ENCODE assay signal across 27 cellular contexts in the genomic region with DNA sequence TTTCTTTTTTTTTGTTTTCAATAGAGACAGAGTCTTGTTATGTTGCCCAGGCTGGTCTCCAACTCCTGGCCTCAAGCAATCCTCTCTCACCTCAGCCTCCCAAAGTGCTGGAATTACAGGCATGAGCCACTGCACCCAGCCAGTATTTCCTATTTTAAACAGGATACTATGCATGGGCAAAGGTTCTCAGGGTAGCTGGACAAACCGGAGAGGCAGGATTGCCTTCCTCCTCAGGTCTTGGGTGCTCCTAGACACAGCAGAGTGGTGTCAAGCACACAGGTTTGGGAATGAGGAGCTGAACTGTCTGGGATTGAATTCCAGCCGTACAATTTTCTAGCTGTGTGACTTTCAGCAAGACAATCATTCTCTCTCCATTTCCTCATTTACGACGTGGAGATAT.
"Had no signal": no experiment of that assay in that cellular context is flagged by ENCODE, and none has a peak within 500 bp of the region (broad histone marks: within the 10 kb centered on the region; RNA-seq: fewer than 3 reads in every experiment).

No MANE protein-coding gene starts in this region.

- H3K36me3 ChIP-seq: colonic mucosa, esophagus squamous epithelium, heart right ventricle, lower lobe of right lung, neural progenitor cell, right lobe of liver, tibial artery, upper lobe of right lung, uterus had no signal

- H3K4me1 ChIP-seq: colonic mucosa, esophagus squamous epithelium, heart right ventricle, lower lobe of right lung, neural progenitor cell, parathyroid adenoma, right lobe of liver, testis, tibial artery, upper lobe of right lung, uterus had no signal

- H3K4me3 ChIP-seq: colonic mucosa, esophagus squamous epithelium, heart right ventricle, lower lobe of right lung, neural progenitor cell, right lobe of liver, smooth muscle cell, testis, tibial artery, upper lobe of right lung, uterus had no signal

- H3K27me3 ChIP-seq: colonic mucosa, esophagus squamous epithelium, heart right ventricle, neural progenitor cell, right lobe of liver, testis, tibial artery, upper lobe of right lung, uterus had no signal

- H3K27ac ChIP-seq: colonic mucosa, esophagus squamous epithelium, heart right ventricle, lower lobe of right lung, neural progenitor cell, parathyroid adenoma, right lobe of liver, testis, tibial artery, upper lobe of right lung, uterus had no signal

- H3K9me3 ChIP-seq: colonic mucosa, esophagus squamous epithelium, lower lobe of right lung, right lobe of liver, testis, tibial artery, upper lobe of right lung, uterus had no signal

- ATAC-seq: heart right ventricle; left colon; left ventricle myocardium superior; lower lobe of right lung; right lobe of liver; stimulated activated effector memory CD8-positive, alpha-beta T cell treated with anti-CD3 and anti-CD28 coated beads, Interleukin-12 subunit alpha, Interleukin-12 subunit beta, amount 100 ng/mL, for 72 hours; stimulated activated naive CD8-positive, alpha-beta T cell treated with anti-CD3 and anti-CD28 coated beads, Interleukin-15, Interleukin-2, amounts not matched to agents 100 U/mL and 50 U/mL, for 24 hours; upper lobe of right lung had no signal

- DNase-seq: colonic mucosa; effector memory CD4-positive, alpha-beta T cell; erythroblast; esophagus squamous epithelium; foreskin melanocyte; glutamatergic neuron; heart right ventricle; hippocampal formation; kidney glomerular epithelial cell; left colon; left ventricle myocardium superior; lower lobe of right lung; naive B cell; right lobe of liver; stimulated activated CD4-positive, alpha-beta T cell treated with anti-CD3 and anti-CD28 coated beads, Interleukin-12 subunit alpha, Interleukin-12 subunit beta, amount 100 ng/mL, for 4 hours; stimulated activated CD4-positive, alpha-beta T cell treated with anti-CD3 and anti-CD28 coated beads, Interleukin-2, amount 100 ng/mL, for 24 hours; stimulated activated CD4-positive, alpha-beta T cell treated with anti-CD3 and anti-CD28 coated beads, Interleukin-4, amount 100 ng/mL, for 24 hours; stimulated activated naive CD8-positive, alpha-beta T cell treated with anti-CD3 and anti-CD28 coated beads, Interleukin-15, Interleukin-2, amounts not matched to agents 100 U/mL and 50 U/mL, for 24 hours; substantia nigra; testis; tibial artery; upper lobe of right lung; uterus had no signal
